In genomic region chr13:95512424-95512823, GRCh38 we compare ENCODE assay signal across 36 cellular contexts. TPM values are rescaled to one million over a fixed set of nuclear protein-coding genes. Genes with fewer than 3 reads are reported as not detected.
"Had no signal": no experiment of that assay in that cellular context is flagged by ENCODE, and none has a peak within 500 bp of the region (broad histone marks: within the 10 kb centered on the region; RNA-seq: fewer than 3 reads in every experiment).

No MANE protein-coding gene starts in this region.

- H3K4me3 ChIP-seq: ascending aorta, cardiac muscle cell had no signal

- H3K9me3 ChIP-seq: ascending aorta had no signal

- DNase-seq: activated B cell treated with CpG ODN at 0.5 μM for 24 hours; activated CD4-positive, alpha-beta memory T cell treated with anti-CD3 and anti-CD28 coated beads for 36 hours; activated CD4-positive, alpha-beta T cell treated with anti-CD3 and anti-CD28 coated beads for 4 hours; activated CD4-positive, alpha-beta T cell treated with anti-CD3 and anti-CD28 coated beads, Interleukin-2, amount 10 ng/mL, durations not matched to agents 24 days and 14 days; activated CD4-positive, alpha-beta T cell treated with anti-CD3 and anti-CD28 coated beads, Interleukin-2, amount 50 U/mL, for 1 hour; activated CD4-positive, alpha-beta T cell treated with anti-CD3 and anti-CD28 coated beads, Interleukin-2, amount 50 U/mL, for 4 hours; activated CD4-positive, CD25-positive, alpha-beta regulatory T cell treated with anti-CD3 and anti-CD28 coated beads, Interleukin-2, amount 50 U/mL, for 72 hours; activated CD8-positive, alpha-beta memory T cell treated with anti-CD3 and anti-CD28 coated beads, Interleukin-2, amount 50 U/mL, for 4 hours; activated CD8-positive, alpha-beta T cell treated with anti-CD3 and anti-CD28 coated beads for 36 hours; activated effector memory CD4-positive, alpha-beta T cell treated with Interleukin-2 at 50 U/mL for 16 hours; activated gamma-delta T cell; activated naive CD4-positive, alpha-beta T cell treated with anti-CD3 and anti-CD28 coated beads, Interleukin-2, amount 10 ng/mL, durations not matched to agents 7 days and 5 days; activated naive CD4-positive, alpha-beta T cell treated with Interleukin-2 at 50 U/mL for 16 hours; activated naive CD8-positive, alpha-beta T cell treated with anti-CD3 and anti-CD28 coated beads, Interleukin-2, amount 10 ng/mL, durations not matched to agents 7 days and 5 days; activated naive CD8-positive, alpha-beta T cell treated with anti-CD3 and anti-CD28 coated beads, Interleukin-2, amount 50 U/mL, for 24 hours; activated T-cell treated with anti-CD3 and anti-CD28 coated beads, Interleukin-2, amount 50 U/mL, for 24 hours; activated T-cell treated with anti-CD3 and anti-CD28 coated beads, Interleukin-2, amount 50 U/mL, for 48 hours; amygdala; anterior cingulate cortex; caudate nucleus; cerebellar nuclear complex; T-helper 2 cell; T-helper 9 cell had no signal

- FAIRE-seq: bronchial epithelial cell, TTC549 had no signal

- H3K9me3 Mint-ChIP-seq: activated B cell treated with CpG ODN at 0.5 μM for 24 hours; activated CD4-positive, alpha-beta memory T cell treated with anti-CD3 and anti-CD28 coated beads for 36 hours; activated CD4-positive, alpha-beta T cell treated with anti-CD3 and anti-CD28 coated beads, Interleukin-2, amount 10 ng/mL, durations not matched to agents 24 days and 14 days; activated CD8-positive, alpha-beta T cell treated with anti-CD3 and anti-CD28 coated beads for 36 hours; activated naive CD4-positive, alpha-beta T cell treated with anti-CD3 and anti-CD28 coated beads, Interleukin-2, amount 10 ng/mL, durations not matched to agents 7 days and 5 days; activated naive CD4-positive, alpha-beta T cell treated with anti-CD3 and anti-CD28 coated beads, Interleukin-2, amount 50 U/mL, for 24 hours; activated naive CD8-positive, alpha-beta T cell treated with anti-CD3 and anti-CD28 coated beads, Interleukin-2, amount 10 ng/mL, durations not matched to agents 7 days and 5 days; activated naive CD8-positive, alpha-beta T cell treated with anti-CD3 and anti-CD28 coated beads, Interleukin-2, amount 50 U/mL, for 24 hours; activated T-cell treated with anti-CD3 and anti-CD28 coated beads, Interleukin-2, amount 50 U/mL, for 24 hours; activated T-helper 2 cell treated with anti-CD3 and anti-CD28 coated beads, Interferon-gamma antibody, Interleukin-2, Interleukin-4, amounts not matched to agents 10 μg/mL and 5 μg/mL and 100 μg/mL, durations not matched to agents 14 hours and 24 hours and 36 hours; brain; central memory CD8-positive, alpha-beta T cell; T-helper 2 cell treated with Interferon-gamma antibody and Interleukin-4, amounts not matched to agents 5 μg/mL and 100 μg/mL, for 36 hours had no signal

- H3K27me3 ChIP-seq: ascending aorta had no signal

- H3K4me1 ChIP-seq: ascending aorta had no signal

- H3K4me1 Mint-ChIP-seq: activated B cell treated with CpG ODN at 0.5 μM for 24 hours; activated CD4-positive, alpha-beta T cell treated with anti-CD3 and anti-CD28 coated beads, Interleukin-2, amount 10 ng/mL, durations not matched to agents 24 days and 14 days; activated naive CD4-positive, alpha-beta T cell treated with anti-CD3 and anti-CD28 coated beads, Interleukin-2, amount 10 ng/mL, durations not matched to agents 7 days and 5 days; activated naive CD4-positive, alpha-beta T cell treated with anti-CD3 and anti-CD28 coated beads, Interleukin-2, amount 50 U/mL, for 24 hours; activated naive CD8-positive, alpha-beta T cell treated with anti-CD3 and anti-CD28 coated beads, Interleukin-2, amount 10 ng/mL, durations not matched to agents 7 days and 5 days; activated naive CD8-positive, alpha-beta T cell treated with anti-CD3 and anti-CD28 coated beads, Interleukin-2, amount 50 U/mL, for 24 hours; brain; central memory CD8-positive, alpha-beta T cell had no signal

- ATAC-seq: activated CD8-positive, alpha-beta T cell treated with anti-CD3 and anti-CD28 coated beads for 36 hours; activated naive CD8-positive, alpha-beta T cell treated with anti-CD3 and anti-CD28 coated beads, Interleukin-2, amount 50 U/mL, for 24 hours had no signal

- H3K36me3 ChIP-seq: ascending aorta, cardiac muscle cell had no signal

- H3K36me3 Mint-ChIP-seq: activated CD4-positive, alpha-beta memory T cell treated with anti-CD3 and anti-CD28 coated beads for 36 hours; activated naive CD4-positive, alpha-beta T cell treated with anti-CD3 and anti-CD28 coated beads, Interleukin-2, amount 10 ng/mL, durations not matched to agents 7 days and 5 days; activated naive CD4-positive, alpha-beta T cell treated with anti-CD3 and anti-CD28 coated beads, Interleukin-2, amount 50 U/mL, for 24 hours; activated naive CD8-positive, alpha-beta T cell; activated naive CD8-positive, alpha-beta T cell treated with anti-CD3 and anti-CD28 coated beads, Interleukin-2, amount 10 ng/mL, durations not matched to agents 7 days and 5 days; brain had no signal

- H3K27ac ChIP-seq: ascending aorta, cardiac muscle cell, VCaP had no signal

- H3K4me3 Mint-ChIP-seq: activated B cell treated with CpG ODN at 0.5 μM for 24 hours; activated CD4-positive, alpha-beta memory T cell treated with anti-CD3 and anti-CD28 coated beads for 36 hours; activated CD4-positive, alpha-beta T cell treated with anti-CD3 and anti-CD28 coated beads, Interleukin-2, amount 10 ng/mL, durations not matched to agents 24 days and 14 days; activated CD8-positive, alpha-beta T cell treated with anti-CD3 and anti-CD28 coated beads for 36 hours; activated naive CD4-positive, alpha-beta T cell treated with anti-CD3 and anti-CD28 coated beads, Interleukin-2, amount 10 ng/mL, durations not matched to agents 7 days and 5 days; activated naive CD4-positive, alpha-beta T cell treated with anti-CD3 and anti-CD28 coated beads, Interleukin-2, amount 50 U/mL, for 24 hours; activated naive CD8-positive, alpha-beta T cell; activated naive CD8-positive, alpha-beta T cell treated with anti-CD3 and anti-CD28 coated beads, Interleukin-2, amount 10 ng/mL, durations not matched to agents 7 days and 5 days; activated naive CD8-positive, alpha-beta T cell treated with anti-CD3 and anti-CD28 coated beads, Interleukin-2, amount 50 U/mL, for 24 hours; activated T-cell treated with anti-CD3 and anti-CD28 coated beads, Interleukin-2, amount 50 U/mL, for 24 hours; brain; central memory CD8-positive, alpha-beta T cell; T-helper 2 cell treated with Interferon-gamma antibody and Interleukin-4, amounts not matched to agents 5 μg/mL and 100 μg/mL, for 36 hours had no signal

- H3K27ac Mint-ChIP-seq: activated B cell treated with CpG ODN at 0.5 μM for 24 hours; activated CD4-positive, alpha-beta memory T cell treated with anti-CD3 and anti-CD28 coated beads for 36 hours; activated CD4-positive, alpha-beta T cell treated with anti-CD3 and anti-CD28 coated beads, Interleukin-2, amount 10 ng/mL, durations not matched to agents 24 days and 14 days; activated CD8-positive, alpha-beta T cell treated with anti-CD3 and anti-CD28 coated beads for 36 hours; activated naive CD4-positive, alpha-beta T cell treated with anti-CD3 and anti-CD28 coated beads, Interleukin-2, amount 10 ng/mL, durations not matched to agents 7 days and 5 days; activated naive CD4-positive, alpha-beta T cell treated with anti-CD3 and anti-CD28 coated beads, Interleukin-2, amount 50 U/mL, for 24 hours; activated naive CD8-positive, alpha-beta T cell; activated naive CD8-positive, alpha-beta T cell treated with anti-CD3 and anti-CD28 coated beads, Interleukin-2, amount 10 ng/mL, durations not matched to agents 7 days and 5 days; activated naive CD8-positive, alpha-beta T cell treated with anti-CD3 and anti-CD28 coated beads, Interleukin-2, amount 50 U/mL, for 24 hours; activated T-cell treated with anti-CD3 and anti-CD28 coated beads, Interleukin-2, amount 50 U/mL, for 24 hours; activated T-helper 2 cell treated with anti-CD3 and anti-CD28 coated beads, Interferon-gamma antibody, Interleukin-2, Interleukin-4, amounts not matched to agents 10 μg/mL and 5 μg/mL and 100 μg/mL, durations not matched to agents 14 hours and 24 hours and 36 hours; brain; T-helper 2 cell treated with Interferon-gamma antibody and Interleukin-4, amounts not matched to agents 5 μg/mL and 100 μg/mL, for 36 hours had no signal

RNA-seq across cellular contexts. Expression of gene CLDN10, which starts 40.1 kb away (rescaled TPM):
- total RNA-seq: activated B cell treated with CpG ODN at 0.5 μM for 24 hours; activated CD4-positive, alpha-beta memory T cell treated with anti-CD3 and anti-CD28 coated beads for 36 hours; activated CD4-positive, alpha-beta T cell treated with anti-CD3 and anti-CD28 coated beads, Interleukin-2, amount 10 ng/mL, durations not matched to agents 24 days and 14 days; activated CD8-positive, alpha-beta memory T cell treated with anti-CD3 and anti-CD28 coated beads for 36 hours; activated CD8-positive, alpha-beta T cell treated with anti-CD3 and anti-CD28 coated beads for 36 hours; activated naive CD8-positive, alpha-beta T cell treated with anti-CD3 and anti-CD28 coated beads, Interleukin-2, amount 10 ng/mL, durations not matched to agents 7 days and 5 days; activated T-helper 2 cell treated with anti-CD3 and anti-CD28 coated beads, Interferon-gamma antibody, Interleukin-2, Interleukin-4, amounts not matched to agents 10 μg/mL and 5 μg/mL and 100 μg/mL, durations not matched to agents 14 hours and 24 hours and 36 hours; bronchial epithelial cell; chondrocyte had no signal
